In the genomic region with DNA sequence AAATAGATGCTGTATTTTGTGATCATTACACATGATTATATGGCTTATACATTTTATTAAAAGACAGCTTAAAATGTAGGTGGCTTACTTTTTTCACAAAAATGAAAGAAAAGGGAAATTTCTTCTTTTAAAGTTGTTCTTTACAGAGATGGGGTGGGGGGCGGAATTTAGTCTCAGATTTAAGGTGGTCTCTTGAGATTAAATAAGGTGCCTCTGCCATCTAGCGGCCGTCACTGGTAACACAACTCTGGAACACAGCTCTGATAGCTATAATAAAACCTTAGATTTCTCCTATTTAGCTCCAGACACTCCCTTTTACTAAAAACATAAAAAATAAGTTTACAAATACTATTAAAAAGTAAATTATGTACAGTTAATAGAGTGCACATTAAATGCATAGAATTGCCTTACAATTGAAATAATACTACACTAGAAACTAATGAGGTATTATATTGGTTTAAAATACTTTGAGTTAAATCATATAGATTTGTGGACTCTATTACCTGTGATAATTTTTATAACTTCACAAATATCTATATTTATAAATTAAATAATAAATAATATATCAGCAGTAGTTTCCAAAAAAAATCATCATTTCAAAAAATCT, we compare ENCODE assay signal across 8 cellular contexts.
A peak's percentile ranks its signal among the peaks of the same experiment; 100 is the strongest.
DNase-seq lines count a peak whose midpoint lies in the region; ATAC-seq lines count a peak whose summit lies in the region.

No MANE protein-coding gene starts in this region.

- ATAC-seq in HG02852 (IDR thresholded peaks at IDR 0.05; ENCODE audit: unreplicated experiment) = peak; percentile 40
- ATAC-seq in GM18498 (IDR thresholded peaks at IDR 0.05; ENCODE audit: unreplicated experiment) = no peak

- intact Hi-C loops in head of caudate nucleus (cut with DNase I) = no loop called here

- DNase-seq in NCI-H2029 (lab: John Stamatoyannopoulos, UW) (peak; percentile 5), NCI-H2029 treated with DMSO at 0.1 percent for 48 hours (lab: John Stamatoyannopoulos, UW) (no peak), OCI-M1 (lab: John Stamatoyannopoulos, UW) (peak; percentile 58), head of caudate nucleus (peak in 41 of 42 donors; percentile 34 to 89 (median 71)), putamen (ENCODE audit: low spot score) (peak; percentile 33)
- peak in 3 of 4 experiments; percentile 11 to 24 (median 12) for DNase-seq in activated naive CD4-positive, alpha-beta T cell (lab: John Stamatoyannopoulos, UW)
